8 cellular contexts compared by ENCODE assay signal in the genomic region with DNA sequence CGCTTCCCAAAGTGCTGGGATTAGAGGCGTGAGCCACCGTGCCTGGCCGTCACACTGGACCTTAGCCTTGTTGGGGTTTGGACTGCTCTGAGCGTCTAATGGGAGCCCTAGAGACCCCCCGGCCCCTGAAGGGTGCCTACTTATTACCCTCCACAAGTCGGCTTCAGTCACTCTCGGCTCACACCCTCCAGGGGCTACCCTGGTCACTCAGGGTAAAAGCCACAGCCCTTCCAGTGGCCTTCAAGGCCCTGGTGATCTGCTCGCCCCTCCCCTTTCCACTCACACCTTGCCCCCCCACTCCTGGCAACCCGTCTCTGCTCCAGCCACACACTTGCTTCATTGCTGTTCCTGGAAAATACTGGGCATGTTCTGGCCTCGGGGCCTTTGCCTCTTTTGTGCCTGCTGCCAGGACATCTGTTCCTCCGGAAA. TPM values are rescaled to one million over a fixed set of nuclear protein-coding genes. Genes with fewer than 3 reads are reported as not detected.
DNase-seq lines count a peak whose midpoint lies in the region; ATAC-seq, FAIRE-seq and TF ChIP-seq lines count a peak whose summit lies in the region.

No MANE protein-coding gene starts in this region.

- no peaks in the 10 kb centered on the region for H3K27me3 ChIP-seq in GM06990 (replicated peaks; ENCODE audit: control insufficient read depth, insufficient read depth, low read length)

- peaks cover 31% of the 10 kb centered on the region in 2 donors for H3K4me1 Mint-ChIP-seq in effector memory CD8-positive, alpha-beta T cell (ENCODE audit: low read depth in 2 of 2)
- peaks cover 5% of the 10 kb centered on the region for H3K4me1 Mint-ChIP-seq in neural crest cell

- ATAC-seq in effector memory CD8-positive, alpha-beta T cell (replicated peaks), result no peak
- ATAC-seq in HG02884 (IDR thresholded peaks at IDR 0.05; ENCODE audit: unreplicated experiment), result no peak
- no peak for ATAC-seq in GM21619 (IDR thresholded peaks at IDR 0.05; ENCODE audit: unreplicated experiment)
- ATAC-seq in GM19023 (IDR thresholded peaks at IDR 0.05; ENCODE audit: unreplicated experiment), result no peak

- peaks cover 42% of the 10 kb centered on the region for H3K36me3 Mint-ChIP-seq in effector memory CD8-positive, alpha-beta T cell (ENCODE audit: insufficient read depth)
- no peaks in the 10 kb centered on the region for H3K36me3 Mint-ChIP-seq in neural crest cell (ENCODE audit: low read depth)

- no peak for DNase-seq in GM06990 (ENCODE audit: extremely low read depth, insufficient read length)
- DNase-seq in NCI-H510A (lab: John Stamatoyannopoulos, UW), result peak; percentile 37
- DNase-seq in effector memory CD8-positive, alpha-beta T cell, result no peak
- DNase-seq in neural crest cell (ENCODE audit: low read depth, low spot score), result no peak
- DNase-seq in D721Med (ENCODE audit: insufficient read length, low spot score), result no peak

- no peaks in the 10 kb centered on the region for H3K9me3 Mint-ChIP-seq in effector memory CD8-positive, alpha-beta T cell
- H3K9me3 Mint-ChIP-seq in neural crest cell, result no peaks in the 10 kb centered on the region

- H3K36me3 ChIP-seq in GM06990 (ENCODE audit: control insufficient read depth, insufficient read depth, low read length), result no peaks in the 10 kb centered on the region

- H3K27ac Mint-ChIP-seq in effector memory CD8-positive, alpha-beta T cell, result peak overlapping the region; percentile 100
- no peak overlapping the region for H3K27ac Mint-ChIP-seq in neural crest cell (ENCODE audit: unreplicated experiment)

- no peaks in the 10 kb centered on the region for H3K27me3 Mint-ChIP-seq in effector memory CD8-positive, alpha-beta T cell
- H3K27me3 Mint-ChIP-seq in neural crest cell (ENCODE audit: low read depth), result no peaks in the 10 kb centered on the region

- peak overlapping the region; percentile 96 to 98 for H3K4me3 Mint-ChIP-seq in effector memory CD8-positive, alpha-beta T cell
- peak overlapping the region; percentile 82 for H3K4me3 Mint-ChIP-seq in neural crest cell

- TF ChIP-seq CTCF in GM06990 (IDR thresholded peaks at IDR 0.05; ENCODE audit: insufficient read depth, low read length, poor library complexity, severe bottlenecking) (no peak), neural crest cell (conservative IDR thresholded peaks at IDR 0.05) (no peak), D721Med (IDR thresholded peaks at IDR 0.05; ENCODE audit: insufficient read depth, missing control alignments) (no peak)

- peak overlapping the region; percentile 56 for H3K4me3 ChIP-seq in GM06990 (replicated peaks; ENCODE audit: low read depth, low read length)

- no peak for FAIRE-seq in D721Med (lab: Jason Lieb, UNC)

RNA-seq across cellular contexts. Expression of a gene that starts 3.6 kb away (rescaled TPM):
- 0.57 and 0.63 TPM in 2 replicates for total RNA-seq in neural crest cell

RNA-seq across cellular contexts. Expression of a gene that starts 39.5 kb away (rescaled TPM):
- 14.1 and 14.6 TPM in 2 replicates for total RNA-seq in neural crest cell

RNA-seq across cellular contexts. Expression of a gene that starts 46.7 kb away (rescaled TPM):
- total RNA-seq in neural crest cell, result 13.7 and 15.1 TPM in 2 replicates
